8 cellular contexts compared by ENCODE assay signal in the genomic region with DNA sequence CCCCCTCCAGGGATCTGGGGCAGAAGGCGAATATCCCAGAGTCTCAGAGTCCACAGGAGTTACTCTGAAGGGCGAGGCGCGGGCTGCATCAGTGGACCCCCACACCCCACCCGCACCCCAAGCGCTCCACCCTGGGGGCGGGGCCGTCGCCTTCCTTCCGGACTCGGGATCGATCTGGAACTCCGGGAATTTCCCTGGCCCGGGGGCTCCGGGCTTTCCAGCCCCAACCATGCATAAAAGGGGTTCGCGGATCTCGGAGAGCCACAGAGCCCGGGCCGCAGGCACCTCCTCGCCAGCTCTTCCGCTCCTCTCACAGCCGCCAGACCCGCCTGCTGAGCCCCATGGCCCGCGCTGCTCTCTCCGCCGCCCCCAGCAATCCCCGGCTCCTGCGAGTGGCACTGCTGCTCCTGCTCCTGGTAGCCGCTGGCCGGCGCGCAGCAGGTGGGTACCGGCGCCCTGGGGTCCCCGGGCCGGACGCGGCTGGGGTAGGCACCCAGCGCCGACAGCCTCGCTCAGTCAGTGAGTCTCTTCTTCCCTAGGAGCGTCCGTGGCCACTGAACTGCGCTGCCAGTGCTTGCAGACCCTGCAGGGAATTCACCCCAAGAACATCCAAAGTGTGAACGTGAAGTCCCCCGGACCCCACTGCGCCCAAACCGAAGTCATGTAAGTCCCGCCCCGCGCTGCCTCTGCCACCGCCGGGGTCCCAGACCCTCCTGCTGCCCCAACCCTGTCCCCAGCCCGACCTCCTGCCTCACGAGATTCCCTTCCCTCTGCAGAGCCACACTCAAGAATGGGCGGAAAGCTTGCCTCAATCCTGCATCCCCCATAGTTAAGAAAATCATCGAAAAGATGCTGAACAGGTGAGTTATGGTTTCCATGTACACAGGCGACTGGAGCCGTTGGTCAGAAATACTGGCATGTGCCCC. TPM values are rescaled to one million over a fixed set of nuclear protein-coding genes. Genes with fewer than 3 reads are reported as not detected.
DNase-seq lines count a peak whose midpoint lies in the region; ATAC-seq, FAIRE-seq and TF ChIP-seq lines count a peak whose summit lies in the region.

Gene CXCL1 (plus strand): TSS at position 264 of the 926 bp plus-strand sequence. CDS start 78 bp downstream, at position 342.

- H3K4me3 ChIP-seq in A549 = peak within 1 kb of the TSS; percentile 91
- peak within 1 kb of the TSS; percentile 25 to 70 (median 53) for H3K4me3 ChIP-seq in dorsolateral prefrontal cortex
- peak within 1 kb of the TSS; percentile 50 to 59 (median 57) for H3K4me3 ChIP-seq in right lobe of liver
- peak within 1 kb of the TSS; percentile 47 to 77 (median 56) for H3K4me3 ChIP-seq in transverse colon

- peak; percentile 19 to 37 for DNase-seq in A549 (ENCODE audit: low read depth in 1 of 2, low spot score in 1 of 2)
- peak; percentile 8 for DNase-seq in HTR-8/SVneo (ENCODE audit: insufficient read length, low spot score)
- no peak for DNase-seq in dorsolateral prefrontal cortex
- DNase-seq in right lobe of liver = peak in 2 of 3 donors; percentile 59 to 65
- peak; percentile 74 for DNase-seq in transverse colon
- DNase-seq in stimulated activated effector memory CD8-positive, alpha-beta T cell treated with anti-CD3 and anti-CD28 coated beads, Interleukin-12 subunit alpha, Interleukin-12 subunit beta, amount 100 ng/mL, for 72 hours (ENCODE audit: low spot score in 2 of 2) = no peak
- no peak for DNase-seq in stimulated activated CD4-positive, alpha-beta T cell treated with anti-CD3 and anti-CD28 coated beads, Interleukin-2, amount 100 ng/mL, for 48 hours

- H3K36me3 Mint-ChIP-seq in stimulated activated effector memory CD8-positive, alpha-beta T cell treated with anti-CD3 and anti-CD28 coated beads, Interleukin-12 subunit alpha, Interleukin-12 subunit beta, amount 100 ng/mL, for 72 hours = no peaks in the 10 kb centered on the region

- H3K4me1 Mint-ChIP-seq in stimulated activated effector memory CD8-positive, alpha-beta T cell treated with anti-CD3 and anti-CD28 coated beads, Interleukin-12 subunit alpha, Interleukin-12 subunit beta, amount 100 ng/mL, for 72 hours = no peaks in the 10 kb centered on the region

- peak; percentile 75 to 82 for ATAC-seq in A549
- ATAC-seq in right lobe of liver = peak; percentile 58 to 75 (median 66)
- ATAC-seq in stimulated activated effector memory CD8-positive, alpha-beta T cell treated with anti-CD3 and anti-CD28 coated beads, Interleukin-12 subunit alpha, Interleukin-12 subunit beta, amount 100 ng/mL, for 72 hours = no peak
- no peak for ATAC-seq in GM21619 (IDR thresholded peaks at IDR 0.05; ENCODE audit: unreplicated experiment)

- no peak within 1 kb of the TSS for H3K4me3 Mint-ChIP-seq in stimulated activated effector memory CD8-positive, alpha-beta T cell treated with anti-CD3 and anti-CD28 coated beads, Interleukin-12 subunit alpha, Interleukin-12 subunit beta, amount 100 ng/mL, for 72 hours

- in situ Hi-C loops in transverse colon (cut with MboI; ENCODE audit: low pct_ligation_motif_present in 1 of 4, low pct_unique_long_range_greater_than_20kb in 1 of 4, low sequenced_read_pairs in 3 of 4) = loop anchor here in 1 of 4 donors (25.0 kb wide), 1 partner anchor 268 kb away; no protein-coding TSS in a partner anchor

- H3K27me3 ChIP-seq in dorsolateral prefrontal cortex = peaks cover 0 to 78% (median 35%) of the 10 kb centered on the region in 45 donors
- no peaks in the 10 kb centered on the region for H3K27me3 ChIP-seq in right lobe of liver
- H3K27me3 ChIP-seq in transverse colon = peaks cover 12% of the 10 kb centered on the region

- TF ChIP-seq RAD21 in A549 (conservative IDR thresholded peaks at IDR 0.05 in 1 of 2, IDR thresholded peaks at IDR 0.05 in 1 of 2) = no peak

- FAIRE-seq in A549 (lab: Jason Lieb, UNC) = no peak
- no peak for FAIRE-seq in HTR-8/SVneo (lab: Jason Lieb, UNC)

- CTCF ChIA-PET in A549 (lab: Yijun Ruan, JAX) = interaction anchor here (0.6 to 2.0 kb wide), 6 partner anchors 10 to 142 kb away, joined by 3 to 5 read pairs (median 4); no protein-coding TSS in a partner anchor

- peak within 1 kb of the TSS; percentile 96 to 97 for H3K27ac ChIP-seq in A549
- peak within 1 kb of the TSS in 6 of 59 donors; percentile 15 to 45 (median 26) for H3K27ac ChIP-seq in dorsolateral prefrontal cortex
- peak within 1 kb of the TSS in 2 of 3 donors; percentile 36 to 56 for H3K27ac ChIP-seq in right lobe of liver
- H3K27ac ChIP-seq in transverse colon = peak within 1 kb of the TSS; percentile 70 to 82 (median 76)

- TF ChIP-seq POLR2A in A549 (IDR thresholded peaks at IDR 0.05; ENCODE audit: low read length) (peak; percentile 22; the same call in 1 of the 2 replicates), right lobe of liver (IDR thresholded peaks at IDR 0.05) (peak; percentile 23), transverse colon (IDR thresholded peaks at IDR 0.05) (peak; percentile 46)

- intact Hi-C loops in dorsolateral prefrontal cortex (cut with DNase I) = no loop called here
- intact Hi-C loops in right lobe of liver (cut with DNase I) = no loop called here
- intact Hi-C loops in transverse colon (cut with DNase I; ENCODE audit: low total_unique reads) = no loop called here

- H3K36me3 ChIP-seq in right lobe of liver (no peaks in the 10 kb centered on the region), transverse colon (no peaks in the 10 kb centered on the region)

- POLR2A ChIA-PET in A549 (lab: Yijun Ruan, JAX) = interaction anchor here (1.0 to 1.9 kb wide), 8 partner anchors 13 to 240 kb away, joined by 3 to 8 read pairs (median 3); partner anchors contain the start of genes CXCL2, CXCL3, CXCL5 and CXCL8

- TF ChIP-seq CTCF in A549 (IDR thresholded peaks at IDR 0.05) (no peak), dorsolateral prefrontal cortex (IDR thresholded peaks at IDR 0.05 in 54 of 56, conservative IDR thresholded peaks at IDR 0.05 in 2 of 56; ENCODE audit: low read depth in 1 of 56, partially characterized antibody in 56 of 56) (no peak), right lobe of liver (IDR thresholded peaks at IDR 0.05) (peak in 1 of 4 donors; percentile 18), transverse colon (IDR thresholded peaks at IDR 0.05) (no peak)

- WGBS in A549 (ENCODE audit: missing lambda C conversion rate) = 6% methylated on average over 13 of the region's 61 CpGs
- WGBS in right lobe of liver (ENCODE audit: insufficient coverage, low coverage, low lambda C conversion rate, missing lambda C conversion rate) = 13% methylated on average over 26 of the region's 61 CpGs
- 10 to 80% methylated on average over 1 to 60 of the region's 61 CpGs for WGBS in transverse colon (ENCODE audit: low coverage in 1 of 2), 2 donors

- H3K4me1 ChIP-seq in A549 (peaks cover 35% of the 10 kb centered on the region; the same call in 2 of the 3 replicates), right lobe of liver (peaks cover 0 to 6% (median 0%) of the 10 kb centered on the region in 4 donors), transverse colon (peaks cover 0 to 19% (median 0%) of the 10 kb centered on the region in 4 donors)

- H3K4me2 ChIP-seq in A549 = peak within 1 kb of the TSS; percentile 92

- peaks cover 4% of the 10 kb centered on the region for H3K9me3 Mint-ChIP-seq in stimulated activated effector memory CD8-positive, alpha-beta T cell treated with anti-CD3 and anti-CD28 coated beads, Interleukin-12 subunit alpha, Interleukin-12 subunit beta, amount 100 ng/mL, for 72 hours

- H3K9me3 ChIP-seq in A549 (no peaks in the 10 kb centered on the region), right lobe of liver (no peaks in the 10 kb centered on the region), transverse colon (no peaks in the 10 kb centered on the region)

- TF ChIP-seq EP300 in A549 (IDR thresholded peaks at IDR 0.05) (no peak), transverse colon (IDR thresholded peaks at IDR 0.05; ENCODE audit: low read depth) (no peak)

- H3K27ac Mint-ChIP-seq in stimulated activated effector memory CD8-positive, alpha-beta T cell treated with anti-CD3 and anti-CD28 coated beads, Interleukin-12 subunit alpha, Interleukin-12 subunit beta, amount 100 ng/mL, for 72 hours = no peak within 1 kb of the TSS

TF ChIP-seq in A549, 52 proteins besides CTCF, POLR2A, EP300 and RAD21 (continues in another document):
- TF ChIP-seq JUN (IDR thresholded peaks at IDR 0.05) = peak in 1 of 2 experiments; percentile 62; a peak in 2 of 5 replicates
- no peak for TF ChIP-seq REST (IDR thresholded peaks at IDR 0.05)

RNA-seq across cellular contexts. Expression of gene CXCL1, which starts in this region (rescaled TPM):
- polyA plus RNA-seq in A549 (2011; rRNA removed) = 16.3 and 20.0 TPM in 2 replicates
- 23.1 and 27.7 TPM in 2 replicates for polyA plus RNA-seq in A549 (2012; cell fraction: cytosol; rRNA removed)
- 15.8 and 29.3 TPM in 2 replicates for polyA plus RNA-seq in A549 (2012; cell fraction: nucleus; rRNA removed)
- 12.9 to 16.2 TPM (median 14.9 TPM) in 3 replicates for polyA plus RNA-seq in A549 (2017; fragmentation: RNase III; extraction: RNeasy Plus Mini Kit Qiagen cat#74134 plus additional on column Dnase treatment)
- 3.1 and 5.4 TPM in 2 replicates for polyA minus RNA-seq in A549 (2011; rRNA and poly(A)+ RNA removed)
- total RNA-seq in dorsolateral prefrontal cortex = 10 to 100 TPM in 9 of 120 experiments, 1 to 10 TPM in 83, under 1 TPM in 20, not detected in 8; 0.36 to 65.1 (median 2.5) TPM
- total RNA-seq in right lobe of liver = 10 to 100 TPM in 2 of 6 experiments, 1 to 10 TPM in 2, under 1 TPM in 2; 0.42 to 33.1 (median 4.3) TPM
- total RNA-seq in transverse colon = 10 to 100 TPM in 3 of 4 donors, under 1 TPM in 1; 1.00 to 36.3 (median 15.4) TPM

Comparison
In these comparisons a context has a peak if more than half of its experiments do, and no peak if none do; other contexts are left out.
1. ATAC-seq: peak in A549 (2 of 2) and right lobe of liver (4 of 4); none in stimulated activated effector memory CD8-positive, alpha-beta T cell treated with anti-CD3 and anti-CD28 coated beads, Interleukin-12 subunit alpha, Interleukin-12 subunit beta, amount 100 ng/mL, for 72 hours (single experiment) and GM21619 (single experiment).
2. DNase-seq: peak in A549 (2 of 2), HTR-8/SVneo (single experiment), right lobe of liver (2 of 3) and transverse colon (single experiment); none in dorsolateral prefrontal cortex (0 of 10), stimulated activated effector memory CD8-positive, alpha-beta T cell treated with anti-CD3 and anti-CD28 coated beads, Interleukin-12 subunit alpha, Interleukin-12 subunit beta, amount 100 ng/mL, for 72 hours (0 of 2) and stimulated activated CD4-positive, alpha-beta T cell treated with anti-CD3 and anti-CD28 coated beads, Interleukin-2, amount 100 ng/mL, for 48 hours (0 of 2).
3. Peak in every context shown above with its lines, with median percentiles within 50 percentile points of each other: H3K4me3 ChIP-seq and POLR2A ChIP-seq.